11 cellular contexts compared by ENCODE assay signal in the genomic region with DNA sequence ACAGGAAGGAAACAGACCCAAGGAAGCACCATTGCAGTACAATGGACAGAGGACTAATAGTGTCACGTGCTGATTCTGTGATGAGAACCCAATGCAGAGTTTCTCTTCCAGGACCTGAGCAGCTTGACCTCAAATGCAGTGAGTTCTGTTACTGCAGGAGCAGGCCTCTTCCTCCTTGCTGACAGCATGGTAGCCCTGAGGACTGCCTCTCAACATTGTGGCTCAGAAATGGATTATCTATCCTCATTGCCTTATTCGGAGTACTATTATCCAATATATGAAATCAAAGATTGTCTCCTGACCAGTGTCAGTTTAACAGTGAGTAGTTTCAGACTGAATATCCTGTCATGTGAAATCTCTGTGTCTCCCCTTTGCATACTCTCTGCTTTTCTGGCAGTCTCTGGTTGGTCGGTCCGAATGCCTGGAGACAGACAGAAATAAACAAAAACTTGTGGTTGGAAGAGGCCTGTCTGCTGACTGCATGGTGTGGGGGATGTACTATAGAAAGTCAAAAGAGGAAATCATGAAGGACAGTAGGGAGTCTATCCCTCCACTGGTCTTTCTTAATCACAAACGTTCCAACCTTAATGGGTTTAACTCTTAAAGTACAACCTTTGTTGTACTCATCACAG. TPM values are rescaled to one million over a fixed set of nuclear protein-coding genes. Genes with fewer than 3 reads are reported as not detected.
DNase-seq lines count a peak whose midpoint lies in the region; ATAC-seq and TF ChIP-seq lines count a peak whose summit lies in the region.
"Had no signal": no experiment of that assay in that cellular context is flagged by ENCODE, and none has a peak within 500 bp of the region (broad histone marks: within the 10 kb centered on the region; RNA-seq: fewer than 3 reads in every experiment).

No MANE protein-coding gene starts in this region.

- peaks cover 7% of the 10 kb centered on the region for H3K4me1 Mint-ChIP-seq in endothelial cell (ENCODE audit: unreplicated experiment)

- DNase-seq in globus pallidus (ENCODE audit: low spot score) (peak; percentile 24), NCI-H345 treated with DMSO at 0.1 percent for 48 hours (lab: John Stamatoyannopoulos, UW; ENCODE audit: unreplicated experiment) (no peak), HT-29 (ENCODE audit: low spot score) (no peak), DMS153 treated with DMSO at 0.1 percent for 48 hours (lab: John Stamatoyannopoulos, UW; ENCODE audit: unreplicated experiment) (no peak), endothelial cell (ENCODE audit: low spot score) (no peak)
- DNase-seq: NCI-H1092 had no signal

- H3K27me3 Mint-ChIP-seq in endothelial cell (ENCODE audit: unreplicated experiment), result peaks cover 1% of the 10 kb centered on the region

- no peaks in the 10 kb centered on the region for H3K9me3 Mint-ChIP-seq in endothelial cell (ENCODE audit: unreplicated experiment)

- H3K4me3 Mint-ChIP-seq in endothelial cell (ENCODE audit: unreplicated experiment), result no peak overlapping the region

- H3K36me3 Mint-ChIP-seq in endothelial cell (ENCODE audit: low read depth, unreplicated experiment), result no peaks in the 10 kb centered on the region

- H3K27ac Mint-ChIP-seq in endothelial cell (ENCODE audit: unreplicated experiment), result no peak overlapping the region

- ATAC-seq in GM18502 (IDR thresholded peaks at IDR 0.05; ENCODE audit: poor library complexity, unreplicated experiment), result peak; percentile 96
- ATAC-seq in GM21528 (IDR thresholded peaks at IDR 0.05; ENCODE audit: low FRiP score, unreplicated experiment), result peak; percentile 90
- ATAC-seq in HG03460 (IDR thresholded peaks at IDR 0.05; ENCODE audit: unreplicated experiment), result peak; percentile 85

- TF ChIP-seq CTCF in endothelial cell (IDR thresholded peaks at IDR 0.05; ENCODE audit: unreplicated experiment), result no peak

RNA-seq across cellular contexts. Expression of gene MS4A14, which starts 6.9 kb away (rescaled TPM):
- total RNA-seq in HT-29 (2014; rRNA removed; shearing (Covaris generic)), result not detected in 2 replicates
- not detected for total RNA-seq in endothelial cell (ENCODE audit: unreplicated experiment)
- total RNA-seq: Daoy, myocyte had no signal

RNA-seq across cellular contexts. Expression of gene MS4A7, which starts 11.1 kb away (rescaled TPM):
- not detected in 2 replicates for total RNA-seq in HT-29 (2014; rRNA removed; shearing (Covaris generic))
- not detected for total RNA-seq in endothelial cell (ENCODE audit: unreplicated experiment)
- total RNA-seq: Daoy, myocyte had no signal

RNA-seq across cellular contexts. Expression of gene MS4A5, which starts 40.0 kb away (rescaled TPM):
- total RNA-seq in HT-29 (2014; rRNA removed; shearing (Covaris generic)), result not detected in 2 replicates
- total RNA-seq in endothelial cell (ENCODE audit: unreplicated experiment), result not detected
- total RNA-seq: Daoy, myocyte had no signal
